1 cellular context compared by ENCODE assay signal in the genomic region with DNA sequence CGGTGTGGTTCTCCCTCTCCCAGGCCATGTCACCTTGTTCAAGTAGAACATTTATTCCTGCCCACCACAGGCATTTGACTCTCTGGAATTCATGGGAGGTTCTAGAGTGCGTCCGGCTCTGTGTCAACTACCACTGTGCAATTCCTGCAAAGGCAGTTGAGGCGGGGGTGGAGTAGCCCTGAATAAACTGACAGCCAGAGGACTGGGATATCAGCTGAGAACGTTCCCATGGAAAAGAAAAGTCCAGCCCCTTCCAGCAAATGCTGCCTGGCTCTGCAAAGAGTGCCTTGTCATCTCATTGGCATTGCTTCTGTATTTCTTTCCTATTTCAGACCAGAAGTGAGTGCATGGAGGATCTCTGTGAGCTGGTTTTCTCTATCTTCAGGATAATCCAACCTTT.
TF ChIP-seq lines count a peak whose summit lies in the region.

No MANE protein-coding gene starts in this region.

TF ChIP-seq in HepG2, 621 proteins besides CTCF, POLR2A, EP300 and RAD21 (continued from another document):
- TF ChIP-seq, protein P1, sequence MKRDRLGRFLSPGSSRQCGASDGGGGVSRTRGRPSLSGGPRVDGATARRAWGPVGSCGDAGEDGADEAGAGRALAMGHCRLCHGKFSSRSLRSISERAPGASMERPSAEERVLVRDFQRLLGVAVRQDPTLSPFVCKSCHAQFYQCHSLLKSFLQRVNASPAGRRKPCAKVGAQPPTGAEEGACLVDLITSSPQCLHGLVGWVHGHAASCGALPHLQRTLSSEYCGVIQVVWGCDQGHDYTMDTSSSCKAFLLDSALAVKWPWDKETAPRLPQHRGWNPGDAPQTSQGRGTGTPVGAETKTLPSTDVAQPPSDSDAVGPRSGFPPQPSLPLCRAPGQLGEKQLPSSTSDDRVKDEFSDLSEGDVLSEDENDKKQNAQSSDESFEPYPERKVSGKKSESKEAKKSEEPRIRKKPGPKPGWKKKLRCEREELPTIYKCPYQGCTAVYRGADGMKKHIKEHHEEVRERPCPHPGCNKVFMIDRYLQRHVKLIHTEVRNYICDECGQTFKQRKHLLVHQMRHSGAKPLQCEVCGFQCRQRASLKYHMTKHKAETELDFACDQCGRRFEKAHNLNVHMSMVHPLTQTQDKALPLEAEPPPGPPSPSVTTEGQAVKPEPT (CRISPR knock-in tag; IDR thresholded peaks at IDR 0.05; ENCODE audit: low read depth), result no peak
- no peak for TF ChIP-seq RARG (CRISPR knock-in tag; IDR thresholded peaks at IDR 0.05; ENCODE audit: low read depth)
